ENCODE assay signal across 8 cellular contexts in the genomic region with DNA sequence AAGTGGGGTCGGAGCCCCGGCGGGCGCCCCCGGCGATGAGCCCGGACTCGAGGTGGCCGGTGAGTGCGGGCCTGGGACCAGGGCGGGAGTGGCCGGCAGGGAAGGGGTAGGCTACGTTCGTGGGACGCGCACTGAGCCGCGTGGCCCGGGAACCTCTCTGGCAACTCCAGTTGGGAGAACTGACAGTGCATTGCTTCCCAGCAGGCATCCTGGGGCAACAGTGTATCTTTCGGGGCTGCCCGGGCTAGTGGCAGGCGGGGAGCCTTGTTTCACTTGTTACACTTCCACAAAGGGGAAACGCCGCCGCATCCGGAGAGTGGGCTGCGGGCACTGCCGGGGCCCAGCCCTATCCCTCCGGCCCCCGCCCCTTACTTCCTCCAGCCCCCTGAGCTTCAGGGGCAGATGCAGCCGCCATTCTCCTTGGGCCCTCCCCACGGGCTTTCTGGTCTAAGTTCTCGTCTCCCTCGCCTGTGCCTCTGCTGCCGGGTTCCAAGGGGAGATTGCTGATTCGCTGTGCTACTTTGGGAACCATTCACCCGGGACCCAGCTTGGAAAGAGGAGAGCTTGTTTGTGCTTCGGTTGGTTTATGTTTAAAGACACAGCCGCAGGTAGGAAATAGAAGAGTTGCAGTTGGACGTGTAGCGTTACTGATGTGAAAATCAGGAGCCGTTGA. TPM values are rescaled to one million over a fixed set of nuclear protein-coding genes. Genes with fewer than 3 reads are reported as not detected.
DNase-seq lines count a peak whose midpoint lies in the region; ATAC-seq and TF ChIP-seq lines count a peak whose summit lies in the region.

No MANE protein-coding gene starts in this region.

- no peaks in the 10 kb centered on the region for H3K9me3 Mint-ChIP-seq in activated CD8-positive, alpha-beta T cell treated with anti-CD3 and anti-CD28 coated beads for 36 hours
- no peaks in the 10 kb centered on the region for H3K9me3 Mint-ChIP-seq in naive thymus-derived CD8-positive, alpha-beta T cell

- H3K4me3 Mint-ChIP-seq in activated CD8-positive, alpha-beta T cell treated with anti-CD3 and anti-CD28 coated beads for 36 hours, result peak overlapping the region; percentile 97
- H3K4me3 Mint-ChIP-seq in naive thymus-derived CD8-positive, alpha-beta T cell, result peak overlapping the region; percentile 84 to 98 (median 93)

- H3K27ac ChIP-seq in HUES64 (ENCODE audit: low read depth, low read length), result peak overlapping the region; percentile 98
- peak overlapping the region; percentile 89 for H3K27ac ChIP-seq in epithelial cell of prostate
- peak overlapping the region in 1 of 2 donors; percentile 30 for H3K27ac ChIP-seq in aorta (ENCODE audit: low read depth in 1 of 2, low read length in 2 of 2)

- H3K36me3 ChIP-seq in HUES64 (ENCODE audit: insufficient read depth, low read length) (peaks cover 31% of the 10 kb centered on the region), aorta (ENCODE audit: control insufficient read depth in 1 of 2, insufficient read depth in 2 of 2, low read length in 1 of 2) (no peaks in the 10 kb centered on the region)

- no peaks in the 10 kb centered on the region for H3K9me3 ChIP-seq in HUES64 (ENCODE audit: insufficient read depth, low read depth, low read length)
- H3K9me3 ChIP-seq in aorta (ENCODE audit: control insufficient read depth, low read length), result no peaks in the 10 kb centered on the region

- intact Hi-C loops in Right ventricle myocardium inferior (cut with DNase I) (loop anchor here (1.0 to 5.0 kb wide), 3 partner anchors 15 to 230 kb away; no protein-coding TSS in a partner anchor), cardiac septum (cut with DNase I) (loop anchor here (5.0 kb wide), 2 partner anchors 60 to 380 kb away; partner anchors contain the start of genes ARPC4 and TADA3), aorta (cut with DNase I) (loop anchor here in 1 of 2 donors (5.0 kb wide), 1 partner anchor 200 kb away; the partner anchor contains the start of gene CRELD1)
- intact Hi-C loops in activated CD8-positive, alpha-beta T cell treated with anti-CD3 and anti-CD28 coated beads for 36 hours (cut with micrococcal nuclease), result no loop called here

- peaks cover 68% of the 10 kb centered on the region for H3K4me1 Mint-ChIP-seq in activated CD8-positive, alpha-beta T cell treated with anti-CD3 and anti-CD28 coated beads for 36 hours (ENCODE audit: low read depth)
- peaks cover 37 to 70% (median 63%) of the 10 kb centered on the region in 4 donors for H3K4me1 Mint-ChIP-seq in naive thymus-derived CD8-positive, alpha-beta T cell

- no peaks in the 10 kb centered on the region for H3K27me3 Mint-ChIP-seq in activated CD8-positive, alpha-beta T cell treated with anti-CD3 and anti-CD28 coated beads for 36 hours
- H3K27me3 Mint-ChIP-seq in naive thymus-derived CD8-positive, alpha-beta T cell, result no peaks in the 10 kb centered on the region

- ATAC-seq in Right ventricle myocardium inferior (no peak), aorta (ENCODE audit: low FRiP score) (no peak)
- peak; percentile 2 for ATAC-seq in activated CD8-positive, alpha-beta T cell treated with anti-CD3 and anti-CD28 coated beads for 36 hours
- ATAC-seq in naive thymus-derived CD8-positive, alpha-beta T cell, result no peak

- peaks cover 39% of the 10 kb centered on the region for H3K36me3 Mint-ChIP-seq in activated CD8-positive, alpha-beta T cell treated with anti-CD3 and anti-CD28 coated beads for 36 hours (ENCODE audit: low read depth)
- peaks cover 0 to 37% (median 0%) of the 10 kb centered on the region in 3 donors for H3K36me3 Mint-ChIP-seq in naive thymus-derived CD8-positive, alpha-beta T cell

- H3K4me1 ChIP-seq in HUES64 (ENCODE audit: insufficient read depth, low read length) (peaks cover 5% of the 10 kb centered on the region; the same call in 1 of the 2 replicates), aorta (ENCODE audit: control insufficient read depth in 1 of 2, insufficient read depth in 2 of 2, low read length in 2 of 2) (no peaks in the 10 kb centered on the region)

- H3K27ac Mint-ChIP-seq in activated CD8-positive, alpha-beta T cell treated with anti-CD3 and anti-CD28 coated beads for 36 hours, result peak overlapping the region; percentile 91
- H3K27ac Mint-ChIP-seq in naive thymus-derived CD8-positive, alpha-beta T cell, result peak overlapping the region; percentile 85 to 98 (median 94)

- POLR2A ChIA-PET in activated CD8-positive, alpha-beta T cell treated with anti-CD3 and anti-CD28 coated beads for 36 hours (lab: Charles Lee), result interaction anchor here (0.9 to 4.8 kb wide), 14 partner anchors 9 to 335 kb away, joined by 3 to 50 read pairs (median 6); partner anchors contain the start of genes ARPC4, CAMK1, CRELD1 and OGG1
- POLR2A ChIA-PET in naive thymus-derived CD8-positive, alpha-beta T cell (lab: Charles Lee), result interaction anchor here (0.5 to 5.5 kb wide), 16 partner anchors 12 to 588 kb away, joined by 3 to 52 read pairs (median 4); partner anchors contain the start of genes ARPC4, CRELD1, JAGN1 and MTMR14

- peak overlapping the region; percentile 95 for H3K4me3 ChIP-seq in HUES64 (ENCODE audit: low read length)
- H3K4me3 ChIP-seq in aorta (ENCODE audit: low read length in 2 of 2), result peak overlapping the region; percentile 78 to 88

- peak overlapping the region; percentile 100 for H3K9ac ChIP-seq in HUES64 (ENCODE audit: low read depth, low read length)

- DNase-seq in Right ventricle myocardium inferior (ENCODE audit: missing footprints) (peak; percentile 77), cardiac septum (ENCODE audit: low spot score) (no peak), epithelial cell of prostate (ENCODE audit: low read depth, low spot score) (no peak), aorta (peak; percentile 69 to 84), NCI-H187 treated with DMSO at 0.1 percent for 48 hours (lab: John Stamatoyannopoulos, UW) (no peak)
- DNase-seq in activated CD8-positive, alpha-beta T cell treated with anti-CD3 and anti-CD28 coated beads for 36 hours, result peak; percentile 77
- DNase-seq in naive thymus-derived CD8-positive, alpha-beta T cell, result peak in 9 of 10 donors; percentile 17 to 71 (median 35)

- H3K27me3 ChIP-seq in HUES64 (ENCODE audit: insufficient read depth, low read length), result no peaks in the 10 kb centered on the region
- H3K27me3 ChIP-seq in aorta (ENCODE audit: control insufficient read depth in 1 of 2, insufficient read depth in 2 of 2, low read length in 1 of 2), result no peaks in the 10 kb centered on the region

- CTCF ChIA-PET in activated CD8-positive, alpha-beta T cell treated with anti-CD3 and anti-CD28 coated beads for 36 hours (lab: Charles Lee), result interaction anchor here (1.0 to 6.7 kb wide), 10 partner anchors 12 to 229 kb away, joined by 3 to 52 read pairs (median 6); partner anchors contain the start of genes ARPC4, CRELD1, OGG1 and TADA3

- no peak for TF ChIP-seq CTCF in activated CD8-positive, alpha-beta T cell treated with anti-CD3 and anti-CD28 coated beads for 36 hours (IDR thresholded peaks at IDR 0.05)

- WGBS in HUES64, result 8% methylated on average over 42 of the region's 42 CpGs
- 2 to 3% methylated on average over 42 of the region's 42 CpGs for WGBS in aorta, 2 donors

RNA-seq across cellular contexts. Expression of gene BRPF1, which starts 0.7 kb away (rescaled TPM):
- total RNA-seq in Right ventricle myocardium inferior (10.9 TPM), cardiac septum (10.6 TPM), aorta (10 to 100 TPM; 16.6 to 17.6 TPM)
- 14.9 TPM for polyA plus RNA-seq in HUES64 (2013, experiment 1 of 2)
- polyA plus RNA-seq in HUES64 (2013, experiment 2 of 2), result 16.9 TPM
- 10 to 100 TPM; 28.2 to 32.3 TPM for total RNA-seq in activated CD8-positive, alpha-beta T cell treated with anti-CD3 and anti-CD28 coated beads for 36 hours
- total RNA-seq in naive thymus-derived CD8-positive, alpha-beta T cell, result 10 to 100 TPM; 41.2 to 43.9 TPM
- 10 to 100 TPM in 2 of 3 donors, 1 to 10 TPM in 1; 8.8 to 24.9 (median 10.8) TPM for polyA plus RNA-seq in naive thymus-derived CD8-positive, alpha-beta T cell
- 1 to 10 TPM; 4.1 to 6.6 TPM for polyA plus RNA-seq in aorta

RNA-seq across cellular contexts. Expression of gene OGG1, which starts 17.5 kb away (rescaled TPM):
- total RNA-seq in Right ventricle myocardium inferior (10.5 TPM), cardiac septum (9.6 TPM), aorta (10 to 100 TPM; 25.8 to 32.6 TPM)
- polyA plus RNA-seq in HUES64 (2013, experiment 1 of 2), result 25.6 TPM
- polyA plus RNA-seq in HUES64 (2013, experiment 2 of 2), result 21.8 TPM
- total RNA-seq in activated CD8-positive, alpha-beta T cell treated with anti-CD3 and anti-CD28 coated beads for 36 hours, result 10 to 100 TPM; 32.4 to 39.3 TPM
- 10 to 100 TPM; 25.7 to 27.0 TPM for total RNA-seq in naive thymus-derived CD8-positive, alpha-beta T cell
- polyA plus RNA-seq in naive thymus-derived CD8-positive, alpha-beta T cell, result 10 to 100 TPM; 15.3 to 20.7 (median 18.0) TPM
- 10 to 100 TPM; 15.7 to 25.9 TPM for polyA plus RNA-seq in aorta

RNA-seq across cellular contexts. Expression of gene CPNE9, which starts 28.6 kb away (rescaled TPM):
- total RNA-seq in Right ventricle myocardium inferior (not detected), cardiac septum (not detected), aorta (not detected)
- 2.0 TPM for polyA plus RNA-seq in HUES64 (2013, experiment 1 of 2)
- 2.3 TPM for polyA plus RNA-seq in HUES64 (2013, experiment 2 of 2)
- total RNA-seq in activated CD8-positive, alpha-beta T cell treated with anti-CD3 and anti-CD28 coated beads for 36 hours, result not detected
- total RNA-seq in naive thymus-derived CD8-positive, alpha-beta T cell, result under 1 TPM in 1 of 2 experiments, not detected in 1; 0.55 TPM
- polyA plus RNA-seq in naive thymus-derived CD8-positive, alpha-beta T cell, result not detected
- polyA plus RNA-seq in aorta, result not detected

RNA-seq across cellular contexts. Expression of gene CAMK1, which starts 37.5 kb away (rescaled TPM):
- 18.4 TPM for total RNA-seq in Right ventricle myocardium inferior
- total RNA-seq in cardiac septum, result 10.0 TPM
- polyA plus RNA-seq in HUES64 (2013, experiment 1 of 2), result 8.6 TPM
- 10.7 TPM for polyA plus RNA-seq in HUES64 (2013, experiment 2 of 2)
- total RNA-seq in activated CD8-positive, alpha-beta T cell treated with anti-CD3 and anti-CD28 coated beads for 36 hours, result 10 to 100 TPM; 41.7 to 45.7 TPM
- total RNA-seq in naive thymus-derived CD8-positive, alpha-beta T cell, result under 1 TPM; 0.31 to 0.96 TPM
- 1 to 10 TPM in 2 of 3 donors, under 1 TPM in 1; 0.17 to 1.1 (median 1.1) TPM for polyA plus RNA-seq in naive thymus-derived CD8-positive, alpha-beta T cell
- total RNA-seq in aorta, result 10 to 100 TPM; 31.4 to 40.2 TPM
- polyA plus RNA-seq in aorta, result 10 to 100 TPM; 24.7 to 58.0 TPM

Comparison
In these comparisons a context has a peak if more than half of its experiments do, and no peak if none do; other contexts are left out.
1. DNase-seq: peak in Right ventricle myocardium inferior (single experiment), activated CD8-positive, alpha-beta T cell treated with anti-CD3 and anti-CD28 coated beads for 36 hours (single experiment), naive thymus-derived CD8-positive, alpha-beta T cell (9 of 10) and aorta (2 of 2); none in cardiac septum (single experiment), epithelial cell of prostate (single experiment) and NCI-H187 treated with DMSO at 0.1 percent for 48 hours (single experiment).